Comparison of ENCODE assay signal across 18 cellular contexts in the genomic region with DNA sequence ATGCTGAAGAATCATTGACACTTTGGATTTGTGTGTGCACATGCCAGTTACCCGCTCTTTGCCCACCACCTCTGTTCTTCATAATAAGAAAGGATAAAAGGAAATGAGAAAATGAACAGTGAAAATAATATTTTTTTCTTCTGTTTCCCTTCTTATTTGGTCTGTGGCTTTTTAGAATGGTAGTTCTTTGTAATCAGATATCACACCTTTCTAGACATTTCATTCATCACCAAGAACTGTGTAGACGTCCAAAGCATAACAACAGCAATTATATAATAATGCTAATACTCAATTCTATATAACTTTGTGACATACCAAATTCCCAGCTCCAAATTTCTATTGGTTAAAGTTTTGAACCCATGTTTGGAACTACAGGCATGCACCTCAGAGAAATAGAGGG.
DNase-seq lines count a peak whose midpoint lies in the region; ATAC-seq lines count a peak whose summit lies in the region.
"Had no signal": no experiment of that assay in that cellular context is flagged by ENCODE, and none has a peak within 500 bp of the region (broad histone marks: within the 10 kb centered on the region; RNA-seq: fewer than 3 reads in every experiment).

No MANE protein-coding gene starts in this region.

- no peaks in the 10 kb centered on the region for H3K27me3 Mint-ChIP-seq in activated CD4-positive, alpha-beta T cell treated with anti-CD3 and anti-CD28 coated beads, Interleukin-2, amount 10 ng/mL, durations not matched to agents 24 days and 14 days
- no peaks in the 10 kb centered on the region for H3K27me3 Mint-ChIP-seq in activated naive CD8-positive, alpha-beta T cell treated with anti-CD3 and anti-CD28 coated beads, Interleukin-2, amount 10 ng/mL, durations not matched to agents 7 days and 5 days
- H3K27me3 Mint-ChIP-seq in activated naive CD8-positive, alpha-beta T cell treated with anti-CD3 and anti-CD28 coated beads for 36 hours: no peaks in the 10 kb centered on the region
- H3K27me3 Mint-ChIP-seq in activated T-helper 17 cell treated with anti-CD3 and anti-CD28 coated beads, Interleukin-2, amount 50 U/mL, for 72 hours: no peaks in the 10 kb centered on the region
- H3K27me3 Mint-ChIP-seq: B cell had no signal

- peaks cover 28% of the 10 kb centered on the region for H3K36me3 Mint-ChIP-seq in activated CD4-positive, alpha-beta T cell treated with anti-CD3 and anti-CD28 coated beads, Interleukin-2, amount 10 ng/mL, durations not matched to agents 24 days and 14 days (ENCODE audit: low read depth)
- H3K36me3 Mint-ChIP-seq in activated naive CD8-positive, alpha-beta T cell treated with anti-CD3 and anti-CD28 coated beads, Interleukin-2, amount 10 ng/mL, durations not matched to agents 7 days and 5 days: peaks cover 41% of the 10 kb centered on the region
- peaks cover 9% of the 10 kb centered on the region for H3K36me3 Mint-ChIP-seq in activated naive CD8-positive, alpha-beta T cell treated with anti-CD3 and anti-CD28 coated beads for 36 hours
- H3K36me3 Mint-ChIP-seq in activated T-helper 17 cell treated with anti-CD3 and anti-CD28 coated beads, Interleukin-2, amount 50 U/mL, for 72 hours (ENCODE audit: low read depth): peaks cover 6% of the 10 kb centered on the region

- intact Hi-C loops in activated CD4-positive, alpha-beta T cell treated with anti-CD3 and anti-CD28 coated beads, Interleukin-2, amount 10 ng/mL, durations not matched to agents 24 days and 14 days (cut with micrococcal nuclease): loop anchor here (10.0 kb wide), 1 partner anchor 303 kb away; no protein-coding TSS in a partner anchor

- H3K4me3 Mint-ChIP-seq in activated CD4-positive, alpha-beta T cell treated with anti-CD3 and anti-CD28 coated beads, Interleukin-2, amount 10 ng/mL, durations not matched to agents 24 days and 14 days: no peak overlapping the region
- peak overlapping the region; percentile 1 for H3K4me3 Mint-ChIP-seq in activated naive CD8-positive, alpha-beta T cell treated with anti-CD3 and anti-CD28 coated beads, Interleukin-2, amount 10 ng/mL, durations not matched to agents 7 days and 5 days
- no peak overlapping the region for H3K4me3 Mint-ChIP-seq in activated naive CD8-positive, alpha-beta T cell treated with anti-CD3 and anti-CD28 coated beads for 36 hours
- peak overlapping the region; percentile 49 for H3K4me3 Mint-ChIP-seq in activated T-helper 17 cell treated with anti-CD3 and anti-CD28 coated beads, Interleukin-2, amount 50 U/mL, for 72 hours
- H3K4me3 Mint-ChIP-seq: B cell had no signal

- peaks cover 56% of the 10 kb centered on the region for H3K4me1 Mint-ChIP-seq in activated CD4-positive, alpha-beta T cell treated with anti-CD3 and anti-CD28 coated beads, Interleukin-2, amount 10 ng/mL, durations not matched to agents 24 days and 14 days
- peaks cover 52% of the 10 kb centered on the region for H3K4me1 Mint-ChIP-seq in activated naive CD8-positive, alpha-beta T cell treated with anti-CD3 and anti-CD28 coated beads, Interleukin-2, amount 10 ng/mL, durations not matched to agents 7 days and 5 days
- H3K4me1 Mint-ChIP-seq in activated naive CD8-positive, alpha-beta T cell treated with anti-CD3 and anti-CD28 coated beads for 36 hours: peaks cover 42% of the 10 kb centered on the region
- H3K4me1 Mint-ChIP-seq in activated T-helper 17 cell treated with anti-CD3 and anti-CD28 coated beads, Interleukin-2, amount 50 U/mL, for 72 hours: peaks cover 24% of the 10 kb centered on the region
- H3K4me1 Mint-ChIP-seq: B cell had no signal

- ATAC-seq in activated naive CD8-positive, alpha-beta T cell treated with anti-CD3 and anti-CD28 coated beads, Interleukin-2, amount 10 ng/mL, durations not matched to agents 7 days and 5 days (ENCODE audit: low read depth): no peak
- peak; percentile 16 for ATAC-seq in activated T-helper 17 cell treated with anti-CD3 and anti-CD28 coated beads, Interleukin-2, amount 50 U/mL, for 72 hours (replicated peaks)
- ATAC-seq: PC-3 had no signal

- peaks cover 30% of the 10 kb centered on the region for H3K9me3 Mint-ChIP-seq in activated CD4-positive, alpha-beta T cell treated with anti-CD3 and anti-CD28 coated beads, Interleukin-2, amount 10 ng/mL, durations not matched to agents 24 days and 14 days
- H3K9me3 Mint-ChIP-seq in activated naive CD8-positive, alpha-beta T cell treated with anti-CD3 and anti-CD28 coated beads, Interleukin-2, amount 10 ng/mL, durations not matched to agents 7 days and 5 days: peaks cover 14% of the 10 kb centered on the region
- H3K9me3 Mint-ChIP-seq in activated naive CD8-positive, alpha-beta T cell treated with anti-CD3 and anti-CD28 coated beads for 36 hours: peaks cover 21% of the 10 kb centered on the region
- H3K9me3 Mint-ChIP-seq in activated T-helper 17 cell treated with anti-CD3 and anti-CD28 coated beads, Interleukin-2, amount 50 U/mL, for 72 hours: peaks cover 4% of the 10 kb centered on the region

- POLR2A ChIA-PET in activated naive CD8-positive, alpha-beta T cell treated with anti-CD3 and anti-CD28 coated beads, Interleukin-2, amount 10 ng/mL, durations not matched to agents 7 days and 5 days (lab: Charles Lee): interaction anchor here (1.4 to 1.5 kb wide), 2 partner anchors 24 to 34 kb away, joined by 3 read pairs; no protein-coding TSS in a partner anchor

- no peak for DNase-seq in activated CD4-positive, alpha-beta T cell treated with anti-CD3 and anti-CD28 coated beads, Interleukin-2, amount 10 ng/mL, durations not matched to agents 24 days and 14 days
- no peak for DNase-seq in activated CD4-positive, alpha-beta T cell treated with anti-CD3 and anti-CD28 coated beads for 4 hours
- no peak for DNase-seq in activated naive CD8-positive, alpha-beta T cell treated with anti-CD3 and anti-CD28 coated beads, Interleukin-2, amount 10 ng/mL, durations not matched to agents 7 days and 5 days
- no peak for DNase-seq in activated naive CD8-positive, alpha-beta T cell treated with anti-CD3 and anti-CD28 coated beads for 36 hours
- no peak for DNase-seq in kidney glomerular epithelial cell (lab: John Stamatoyannopoulos, UW)
- no peak for DNase-seq in GF-D8 (lab: John Stamatoyannopoulos, UW)
- no peak for DNase-seq in effector CD8-positive, alpha-beta T cell (lab: John Stamatoyannopoulos, UW)
- DNase-seq: 8988T, Caco-2, MM.1S, NCI-H1092, NCI-H1436 treated with DMSO at 0.1 percent for 48 hours, NCI-H2029, NCI-H345, NCI-H524 treated with DMSO at 0.1 percent for 48 hours, PC-3 had no signal

- peak overlapping the region; percentile 14 for H3K27ac Mint-ChIP-seq in activated CD4-positive, alpha-beta T cell treated with anti-CD3 and anti-CD28 coated beads, Interleukin-2, amount 10 ng/mL, durations not matched to agents 24 days and 14 days
- peak overlapping the region; percentile 28 for H3K27ac Mint-ChIP-seq in activated naive CD8-positive, alpha-beta T cell treated with anti-CD3 and anti-CD28 coated beads, Interleukin-2, amount 10 ng/mL, durations not matched to agents 7 days and 5 days
- H3K27ac Mint-ChIP-seq in activated naive CD8-positive, alpha-beta T cell treated with anti-CD3 and anti-CD28 coated beads for 36 hours: no peak overlapping the region
- H3K27ac Mint-ChIP-seq in activated T-helper 17 cell treated with anti-CD3 and anti-CD28 coated beads, Interleukin-2, amount 50 U/mL, for 72 hours: peak overlapping the region; percentile 81
- H3K27ac Mint-ChIP-seq: B cell had no signal

Comparison
In these comparisons a context has a peak if more than half of its experiments do, and no peak if none do; other contexts are left out.
1. H3K4me3 Mint-ChIP-seq: peak in activated naive CD8-positive, alpha-beta T cell treated with anti-CD3 and anti-CD28 coated beads, Interleukin-2, amount 10 ng/mL, durations not matched to agents 7 days and 5 days (single experiment) and activated T-helper 17 cell treated with anti-CD3 and anti-CD28 coated beads, Interleukin-2, amount 50 U/mL, for 72 hours (single experiment); none in activated CD4-positive, alpha-beta T cell treated with anti-CD3 and anti-CD28 coated beads, Interleukin-2, amount 10 ng/mL, durations not matched to agents 24 days and 14 days (single experiment) and activated naive CD8-positive, alpha-beta T cell treated with anti-CD3 and anti-CD28 coated beads for 36 hours (single experiment).